Comparison of ENCODE assay signal across 23 cellular contexts in the genomic region with DNA sequence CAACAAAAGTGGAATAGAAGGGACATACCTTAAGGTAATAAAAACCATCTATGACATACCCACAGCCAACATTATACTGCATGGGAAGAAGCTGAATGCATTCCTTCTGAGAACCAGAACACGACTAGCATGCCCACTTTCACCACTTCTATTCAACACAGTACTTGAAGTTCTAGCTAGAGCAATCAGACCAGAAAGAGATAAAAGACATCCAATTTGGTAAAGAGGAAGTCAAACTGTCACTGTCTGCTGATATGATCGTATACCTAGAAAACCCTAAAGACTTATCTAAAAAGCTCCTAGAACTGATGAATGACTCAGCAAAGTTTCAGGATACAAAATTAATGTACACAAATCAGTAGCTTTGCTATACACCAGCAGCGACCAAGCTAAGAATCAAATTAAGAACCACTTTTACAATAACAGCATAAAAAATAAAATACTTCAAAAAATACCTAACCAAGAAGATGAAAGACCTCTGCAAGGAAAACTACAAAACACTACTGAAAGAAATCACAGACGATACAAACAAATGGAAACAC.
"Had no signal": no experiment of that assay in that cellular context is flagged by ENCODE, and none has a peak within 500 bp of the region (broad histone marks: within the 10 kb centered on the region; RNA-seq: fewer than 3 reads in every experiment).

No MANE protein-coding gene starts in this region.

- FAIRE-seq: islet of Langerhans, TTC549 had no signal

- H3K9me3 ChIP-seq: esophagus squamous epithelium, ovary, suprapubic skin, transverse colon, uterus had no signal

- H3K27ac ChIP-seq: esophagus squamous epithelium, ovary, suprapubic skin, transverse colon, uterus had no signal

- DNase-seq: activated CD4-positive, alpha-beta memory T cell treated with anti-CD3 and anti-CD28 coated beads, Interleukin-2, amount 10 ng/mL, durations not matched to agents 7 days and 5 days; activated CD4-positive, alpha-beta T cell treated with anti-CD3 and anti-CD28 coated beads for 48 hours; activated CD4-positive, CD25-positive, alpha-beta regulatory T cell; activated CD8-positive, alpha-beta memory T cell treated with anti-CD3 and anti-CD28 coated beads, Interleukin-2, amount 10 ng/mL, durations not matched to agents 7 days and 5 days; activated naive CD4-positive, alpha-beta T cell treated with Interleukin-2 at 50 U/mL for 16 hours; activated naive CD8-positive, alpha-beta T cell treated with anti-CD3 and anti-CD28 coated beads, Interleukin-2, amount 10 ng/mL, durations not matched to agents 7 days and 5 days; activated T-cell treated with anti-CD3 and anti-CD28 coated beads, Interleukin-2, amount 50 U/mL, for 1 hour; caudate nucleus; effector memory CD8-positive, alpha-beta T cell; esophagus squamous epithelium; left cardiac atrium; naive thymus-derived CD8-positive, alpha-beta T cell; ovary; stimulated activated CD4-positive, alpha-beta T cell treated with anti-CD3 and anti-CD28 coated beads, Interleukin-4, amount 100 ng/mL, for 1 hour; stimulated activated naive CD8-positive, alpha-beta T cell treated with anti-CD3 and anti-CD28 coated beads, Interleukin-15, amount 100 ng/mL, for 72 hours; transverse colon; uterus had no signal

- H3K36me3 ChIP-seq: esophagus squamous epithelium, ovary, suprapubic skin, transverse colon, uterus had no signal

- H3K27me3 ChIP-seq: esophagus squamous epithelium, ovary, suprapubic skin, transverse colon, uterus had no signal

- ATAC-seq: activated CD8-positive, alpha-beta memory T cell treated with anti-CD3 and anti-CD28 coated beads, Interleukin-2, amount 10 ng/mL, durations not matched to agents 7 days and 5 days; activated T-helper 17 cell treated with anti-CD3 and anti-CD28 coated beads, Interleukin-2, amount 50 U/mL, for 72 hours; effector memory CD8-positive, alpha-beta T cell; left cardiac atrium; naive thymus-derived CD8-positive, alpha-beta T cell; sciatic nerve; stimulated activated naive CD8-positive, alpha-beta T cell treated with anti-CD3 and anti-CD28 coated beads, Interleukin-15, amount 100 ng/mL, for 72 hours had no signal

- H3K4me3 ChIP-seq: esophagus squamous epithelium, ovary, smooth muscle cell, suprapubic skin, transverse colon, uterus had no signal

- H3K4me2 ChIP-seq: smooth muscle cell had no signal

- H3K4me1 ChIP-seq: esophagus squamous epithelium, suprapubic skin, transverse colon, uterus had no signal
